Comparison of ENCODE assay signal across 8 cellular contexts in the genomic region with DNA sequence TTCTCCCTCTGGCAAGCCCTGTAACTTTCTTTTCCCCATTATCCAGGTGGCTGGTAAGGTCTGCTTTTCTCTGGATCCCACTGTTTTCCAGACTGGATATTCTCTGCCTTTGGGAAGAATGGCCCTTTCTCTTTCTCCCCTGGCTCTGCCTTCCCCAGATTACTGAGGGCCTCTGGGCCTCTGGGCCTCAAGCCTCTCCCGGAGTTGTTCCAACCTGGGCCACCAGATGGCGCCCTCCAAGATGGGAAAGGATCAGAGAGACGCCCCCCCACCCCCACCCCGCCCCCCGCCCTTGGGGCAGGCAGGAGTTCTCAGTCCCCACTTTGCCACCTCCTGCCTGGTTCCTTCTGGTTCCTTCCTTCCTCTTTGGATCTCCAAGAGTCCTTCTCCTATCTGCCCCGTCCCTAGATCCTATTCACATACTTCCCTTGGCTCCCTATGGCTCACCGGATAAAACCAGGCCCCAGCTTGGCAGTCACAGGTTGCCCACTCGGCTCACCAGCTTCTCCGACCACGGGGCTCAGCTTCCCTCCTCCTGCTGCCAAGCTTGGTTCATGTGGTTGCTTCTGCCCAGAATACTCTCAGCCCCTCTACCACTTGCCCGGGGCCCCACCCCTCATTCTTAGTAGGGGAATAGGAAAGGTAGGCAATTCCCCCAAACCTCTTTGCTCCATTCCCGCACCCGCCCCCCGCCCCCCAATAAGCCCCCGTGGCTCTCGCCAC. TPM values are rescaled to one million over a fixed set of nuclear protein-coding genes. Genes with fewer than 3 reads are reported as not detected.
DNase-seq lines count a peak whose midpoint lies in the region; ATAC-seq and TF ChIP-seq lines count a peak whose summit lies in the region.

No MANE protein-coding gene starts in this region.

- no peaks in the 10 kb centered on the region for H3K9me3 Mint-ChIP-seq in activated CD4-positive, alpha-beta T cell treated with anti-CD3 and anti-CD28 coated beads for 36 hours (ENCODE audit: low read depth)

- H3K36me3 ChIP-seq in liver (ENCODE audit: control insufficient read depth in 4 of 4, insufficient read depth in 3 of 4, low read depth in 1 of 4, low read length in 3 of 4) = peaks cover 0 to 16% (median 7%) of the 10 kb centered on the region in 4 donors

- H3K27ac ChIP-seq in liver (ENCODE audit: low read depth in 1 of 2, low read length in 2 of 2) = no peak overlapping the region

- H3K4me3 Mint-ChIP-seq in activated CD4-positive, alpha-beta T cell treated with anti-CD3 and anti-CD28 coated beads for 36 hours = no peak overlapping the region

- no peaks in the 10 kb centered on the region for H3K9me3 ChIP-seq in liver (ENCODE audit: control insufficient read depth in 4 of 4, low read length in 3 of 4)

- peaks cover 3 to 16% (median 10%) of the 10 kb centered on the region in 4 donors for H3K4me1 ChIP-seq in liver (ENCODE audit: control insufficient read depth in 4 of 4, insufficient read depth in 4 of 4, low read length in 3 of 4)

- no peak for TF ChIP-seq RAD21 in liver (IDR thresholded peaks at IDR 0.05)

- peaks cover 0 to 5% (median under 1%) of the 10 kb centered on the region in 4 donors for H3K27me3 ChIP-seq in liver (ENCODE audit: control insufficient read depth in 4 of 4, insufficient read depth in 4 of 4, low read length in 3 of 4)

- peak; percentile 51 for ATAC-seq in activated CD4-positive, alpha-beta T cell treated with anti-CD3 and anti-CD28 coated beads for 36 hours
- ATAC-seq in HG02884 (IDR thresholded peaks at IDR 0.05; ENCODE audit: unreplicated experiment) = no peak

- peak; percentile 55 for TF ChIP-seq CTCF in liver (IDR thresholded peaks at IDR 0.05; ENCODE audit: low read depth, low read length, missing input control)

- peaks cover 31% of the 10 kb centered on the region for H3K27me3 Mint-ChIP-seq in activated CD4-positive, alpha-beta T cell treated with anti-CD3 and anti-CD28 coated beads for 36 hours

- H3K4me3 ChIP-seq in liver (ENCODE audit: low read depth in 1 of 3, low read length in 3 of 3) = no peak overlapping the region

- WGBS in liver = 48% methylated on average over 16 of the region's 16 CpGs

- H3K4me1 Mint-ChIP-seq in activated CD4-positive, alpha-beta T cell treated with anti-CD3 and anti-CD28 coated beads for 36 hours = peaks cover 16% of the 10 kb centered on the region

- POLR2A ChIA-PET in activated CD4-positive, alpha-beta T cell treated with anti-CD3 and anti-CD28 coated beads for 36 hours (lab: Charles Lee) = interaction anchor here (0.6 kb wide), 1 partner anchor 72 kb away, joined by 3 read pairs; no protein-coding TSS in a partner anchor

- no peak overlapping the region for H3K9ac ChIP-seq in liver (ENCODE audit: low read depth in 1 of 2, low read length in 2 of 2)

- CTCF ChIA-PET in activated CD4-positive, alpha-beta T cell treated with anti-CD3 and anti-CD28 coated beads for 36 hours (lab: Charles Lee) = interaction anchor here (0.5 to 3.2 kb wide), 10 partner anchors 9 to 481 kb away, joined by 3 to 16 read pairs (median 4); partner anchors contain the start of genes KMT5C, PPP1R12C and RDH13

- peaks cover 33% of the 10 kb centered on the region for H3K36me3 Mint-ChIP-seq in activated CD4-positive, alpha-beta T cell treated with anti-CD3 and anti-CD28 coated beads for 36 hours (ENCODE audit: low read depth)

- peak; percentile 53 to 72 for DNase-seq in NCI-H2081 (lab: John Stamatoyannopoulos, UW)
- DNase-seq in NCI-H2081 treated with DMSO at 0.1 percent for 48 hours (lab: John Stamatoyannopoulos, UW) = no peak
- DNase-seq in NCI-H1694 (lab: John Stamatoyannopoulos, UW) = peak; percentile 77
- peak; percentile 89 for DNase-seq in activated CD4-positive, alpha-beta T cell treated with anti-CD3 and anti-CD28 coated beads for 36 hours
- DNase-seq in cerebellum (ENCODE audit: low spot score) = peak; percentile 43
- peak; percentile 40 to 81 (median 53) for DNase-seq in stimulated activated CD4-positive, alpha-beta T cell treated with anti-CD3 and anti-CD28 coated beads, TNF-alpha, amount 100 ng/mL, for 1 hour (ENCODE audit: low read depth in 3 of 3, low spot score in 1 of 3)

- no peak overlapping the region for H3K27ac Mint-ChIP-seq in activated CD4-positive, alpha-beta T cell treated with anti-CD3 and anti-CD28 coated beads for 36 hours

- intact Hi-C loops in activated CD4-positive, alpha-beta T cell treated with anti-CD3 and anti-CD28 coated beads for 36 hours (cut with DNase I, micrococcal nuclease) = loop anchor here in 1 of 2 experiments (1.0 kb wide), 1 partner anchor 28 kb away; no protein-coding TSS in a partner anchor

TF ChIP-seq in liver, 16 proteins besides CTCF, POLR2A, EP300 and RAD21:
- TF ChIP-seq SP1 (IDR thresholded peaks at IDR 0.05) (no peak), GABPA (IDR thresholded peaks at IDR 0.05 in 1 of 2, conservative IDR thresholded peaks at IDR 0.05 in 1 of 2) (no peak), YY1 (IDR thresholded peaks at IDR 0.05) (no peak), FOXA2 (IDR thresholded peaks at IDR 0.05) (no peak), HNF4G (IDR thresholded peaks at IDR 0.05) (no peak), HNF4A (conservative IDR thresholded peaks at IDR 0.05) (no peak), FOXA1 (IDR thresholded peaks at IDR 0.05) (no peak), NR2F2 (IDR thresholded peaks at IDR 0.05) (no peak), JUND (IDR thresholded peaks at IDR 0.05) (no peak), EGR1 (IDR thresholded peaks at IDR 0.05; ENCODE audit: low read depth in 2 of 2) (no peak), TAF1 (conservative IDR thresholded peaks at IDR 0.05) (no peak), RXRA (IDR thresholded peaks at IDR 0.05) (no peak)
- TF ChIP-seq, protein P1, sequence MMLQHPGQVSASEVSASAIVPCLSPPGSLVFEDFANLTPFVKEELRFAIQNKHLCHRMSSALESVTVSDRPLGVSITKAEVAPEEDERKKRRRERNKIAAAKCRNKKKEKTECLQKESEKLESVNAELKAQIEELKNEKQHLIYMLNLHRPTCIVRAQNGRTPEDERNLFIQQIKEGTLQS (IDR thresholded peaks at IDR 0.05) = no peak
- TF ChIP-seq, protein P2, sequence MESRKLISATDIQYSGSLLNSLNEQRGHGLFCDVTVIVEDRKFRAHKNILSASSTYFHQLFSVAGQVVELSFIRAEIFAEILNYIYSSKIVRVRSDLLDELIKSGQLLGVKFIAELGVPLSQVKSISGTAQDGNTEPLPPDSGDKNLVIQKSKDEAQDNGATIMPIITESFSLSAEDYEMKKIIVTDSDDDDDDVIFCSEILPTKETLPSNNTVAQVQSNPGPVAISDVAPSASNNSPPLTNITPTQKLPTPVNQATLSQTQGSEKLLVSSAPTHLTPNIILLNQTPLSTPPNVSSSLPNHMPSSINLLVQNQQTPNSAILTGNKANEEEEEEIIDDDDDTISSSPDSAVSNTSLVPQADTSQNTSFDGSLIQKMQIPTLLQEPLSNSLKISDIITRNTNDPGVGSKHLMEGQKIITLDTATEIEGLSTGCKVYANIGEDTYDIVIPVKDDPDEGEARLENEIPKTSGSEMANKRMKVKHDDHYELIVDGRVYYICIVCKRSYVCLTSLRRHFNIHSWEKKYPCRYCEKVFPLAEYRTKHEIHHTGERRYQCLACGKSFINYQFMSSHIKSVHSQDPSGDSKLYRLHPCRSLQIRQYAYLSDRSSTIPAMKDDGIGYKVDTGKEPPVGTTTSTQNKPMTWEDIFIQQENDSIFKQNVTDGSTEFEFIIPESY (IDR thresholded peaks at IDR 0.05) = no peak
- TF ChIP-seq, protein P3, sequence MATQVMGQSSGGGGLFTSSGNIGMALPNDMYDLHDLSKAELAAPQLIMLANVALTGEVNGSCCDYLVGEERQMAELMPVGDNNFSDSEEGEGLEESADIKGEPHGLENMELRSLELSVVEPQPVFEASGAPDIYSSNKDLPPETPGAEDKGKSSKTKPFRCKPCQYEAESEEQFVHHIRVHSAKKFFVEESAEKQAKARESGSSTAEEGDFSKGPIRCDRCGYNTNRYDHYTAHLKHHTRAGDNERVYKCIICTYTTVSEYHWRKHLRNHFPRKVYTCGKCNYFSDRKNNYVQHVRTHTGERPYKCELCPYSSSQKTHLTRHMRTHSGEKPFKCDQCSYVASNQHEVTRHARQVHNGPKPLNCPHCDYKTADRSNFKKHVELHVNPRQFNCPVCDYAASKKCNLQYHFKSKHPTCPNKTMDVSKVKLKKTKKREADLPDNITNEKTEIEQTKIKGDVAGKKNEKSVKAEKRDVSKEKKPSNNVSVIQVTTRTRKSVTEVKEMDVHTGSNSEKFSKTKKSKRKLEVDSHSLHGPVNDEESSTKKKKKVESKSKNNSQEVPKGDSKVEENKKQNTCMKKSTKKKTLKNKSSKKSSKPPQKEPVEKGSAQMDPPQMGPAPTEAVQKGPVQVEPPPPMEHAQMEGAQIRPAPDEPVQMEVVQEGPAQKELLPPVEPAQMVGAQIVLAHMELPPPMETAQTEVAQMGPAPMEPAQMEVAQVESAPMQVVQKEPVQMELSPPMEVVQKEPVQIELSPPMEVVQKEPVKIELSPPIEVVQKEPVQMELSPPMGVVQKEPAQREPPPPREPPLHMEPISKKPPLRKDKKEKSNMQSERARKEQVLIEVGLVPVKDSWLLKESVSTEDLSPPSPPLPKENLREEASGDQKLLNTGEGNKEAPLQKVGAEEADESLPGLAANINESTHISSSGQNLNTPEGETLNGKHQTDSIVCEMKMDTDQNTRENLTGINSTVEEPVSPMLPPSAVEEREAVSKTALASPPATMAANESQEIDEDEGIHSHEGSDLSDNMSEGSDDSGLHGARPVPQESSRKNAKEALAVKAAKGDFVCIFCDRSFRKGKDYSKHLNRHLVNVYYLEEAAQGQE (IDR thresholded peaks at IDR 0.05) = no peak
- TF ChIP-seq, protein P4, sequence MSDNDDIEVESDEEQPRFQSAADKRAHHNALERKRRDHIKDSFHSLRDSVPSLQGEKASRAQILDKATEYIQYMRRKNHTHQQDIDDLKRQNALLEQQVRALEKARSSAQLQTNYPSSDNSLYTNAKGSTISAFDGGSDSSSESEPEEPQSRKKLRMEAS (IDR thresholded peaks at IDR 0.05) = no peak

RNA-seq across cellular contexts. Expression of gene EPS8L1, which starts 13.0 kb away (rescaled TPM):
- 1 to 10 TPM; 2.2 to 2.3 TPM for total RNA-seq in activated CD4-positive, alpha-beta T cell treated with anti-CD3 and anti-CD28 coated beads for 36 hours
- total RNA-seq in cerebellum (2.1 TPM), liver (1 to 10 TPM in 1 of 2 donors, under 1 TPM in 1; 0.65 to 1.5 TPM)
- 1 to 10 TPM in 1 of 2 donors, under 1 TPM in 1; 0.40 to 1.1 TPM for polyA plus RNA-seq in liver

RNA-seq across cellular contexts. Expression of gene RDH13, which starts 25.8 kb away (rescaled TPM):
- 10 to 100 TPM; 11.9 to 12.8 TPM for total RNA-seq in activated CD4-positive, alpha-beta T cell treated with anti-CD3 and anti-CD28 coated beads for 36 hours
- total RNA-seq in cerebellum = 21.4 TPM
- total RNA-seq in liver = 10 to 100 TPM in 1 of 2 donors, 1 to 10 TPM in 1; 8.9 to 11.7 TPM
- polyA plus RNA-seq in liver = 10 to 100 TPM in 1 of 2 donors, 1 to 10 TPM in 1; 9.0 to 10.1 TPM

RNA-seq across cellular contexts. Expression of gene PPP1R12C, which starts 28.7 kb away (rescaled TPM):
- 10 to 100 TPM; 66.1 to 69.8 TPM for total RNA-seq in activated CD4-positive, alpha-beta T cell treated with anti-CD3 and anti-CD28 coated beads for 36 hours
- total RNA-seq in cerebellum = 14.0 TPM
- 10 to 100 TPM; 20.3 to 29.5 TPM for total RNA-seq in liver
- polyA plus RNA-seq in liver = 10 to 100 TPM in 1 of 2 donors, 1 to 10 TPM in 1; 7.4 to 35.8 TPM

RNA-seq across cellular contexts. Expression of gene GP6, which starts 50.6 kb away (rescaled TPM):
- under 1 TPM in 1 of 2 experiments, not detected in 1; 0.09 TPM for total RNA-seq in activated CD4-positive, alpha-beta T cell treated with anti-CD3 and anti-CD28 coated beads for 36 hours
- total RNA-seq in cerebellum (0.27 TPM), liver (1 to 10 TPM in 1 of 2 donors, under 1 TPM in 1; 0.17 to 1.4 TPM)
- polyA plus RNA-seq in liver = under 1 TPM; 0.13 to 0.16 TPM
